31 cellular contexts compared by ENCODE assay signal in genomic region chr19:16915135-16915534, GRCh38. TPM values are rescaled to one million over a fixed set of nuclear protein-coding genes. Genes with fewer than 3 reads are reported as not detected.
"Had no signal": no experiment of that assay in that cellular context is flagged by ENCODE, and none has a peak within 500 bp of the region (broad histone marks: within the 10 kb centered on the region; RNA-seq: fewer than 3 reads in every experiment).

No MANE protein-coding gene starts in this region.

- H3K4me3 ChIP-seq: MG63, SJCRH30, SK-N-MC had no signal

- H3K36me3 ChIP-seq: MG63, SJCRH30 had no signal

- ATAC-seq: activated CD4-positive, alpha-beta T cell treated with anti-CD3 and anti-CD28 coated beads for 36 hours; activated CD4-positive, CD25-positive, alpha-beta regulatory T cell treated with anti-CD3 and anti-CD28 coated beads, Interleukin-2, amount 50 U/mL, for 24 hours; activated CD8-positive, alpha-beta T cell treated with anti-CD3 and anti-CD28 coated beads, Interleukin-2, amount 10 ng/mL, durations not matched to agents 7 days and 5 days; activated naive CD8-positive, alpha-beta T cell treated with anti-CD3 and anti-CD28 coated beads, Interleukin-2, amount 50 U/mL, for 24 hours had no signal

- H3K27ac Mint-ChIP-seq: activated CD4-positive, alpha-beta T cell treated with anti-CD3 and anti-CD28 coated beads for 36 hours; activated CD8-positive, alpha-beta T cell treated with anti-CD3 and anti-CD28 coated beads, Interleukin-2, amount 10 ng/mL, durations not matched to agents 7 days and 5 days; activated naive CD4-positive, alpha-beta T cell treated with anti-CD3 and anti-CD28 coated beads, Interleukin-2, amount 10 ng/mL, durations not matched to agents 7 days and 5 days; activated naive CD8-positive, alpha-beta T cell; activated naive CD8-positive, alpha-beta T cell treated with anti-CD3 and anti-CD28 coated beads, Interleukin-2, amount 50 U/mL, for 24 hours; activated T-cell treated with anti-CD3 and anti-CD28 coated beads, Interleukin-2, amount 50 U/mL, for 24 hours; activated T-helper 2 cell treated with anti-CD3 and anti-CD28 coated beads, Interferon-gamma antibody, Interleukin-2, Interleukin-4, amounts not matched to agents 10 μg/mL and 5 μg/mL and 100 μg/mL, durations not matched to agents 14 hours and 24 hours and 36 hours; brain had no signal

- DNase-seq: activated CD4-positive, alpha-beta T cell treated with anti-CD3 and anti-CD28 coated beads for 36 hours; activated CD4-positive, alpha-beta T cell treated with anti-CD3 and anti-CD28 coated beads, Interleukin-2, amount 10 ng/mL, durations not matched to agents 7 days and 5 days; activated CD4-positive, alpha-beta T cell treated with anti-CD3 and anti-CD28 coated beads, Interleukin-2, amount 50 U/mL, for 48 hours; activated CD8-positive, alpha-beta T cell treated with anti-CD3 and anti-CD28 coated beads, Interleukin-2, amount 10 ng/mL, durations not matched to agents 7 days and 5 days; activated naive CD4-positive, alpha-beta T cell treated with anti-CD3 and anti-CD28 coated beads, Interleukin-2, amount 10 ng/mL, durations not matched to agents 7 days and 5 days; activated naive CD8-positive, alpha-beta T cell treated with anti-CD3 and anti-CD28 coated beads, Interleukin-2, amount 50 U/mL, for 24 hours; activated T-cell treated with anti-CD3 and anti-CD28 coated beads, Interleukin-2, amount 50 U/mL, for 24 hours; anterior cingulate cortex; caudate nucleus; cerebellar nuclear complex; Kasumi-1; MG63; MV-4-11; NCI-H1092; NCI-H1436 treated with DMSO at 0.1 percent for 48 hours; NCI-H1694 treated with DMSO at 0.1 percent for 48 hours; NCI-H2029 treated with DMSO at 0.1 percent for 48 hours; NCI-H2107; NCI-H2171; NCI-H510A; NCI-H526; NCI-H748 treated with DMSO at 0.1 percent for 48 hours; OCI-M1; Right ventricle myocardium superior; SJCRH30 had no signal

- H3K4me1 ChIP-seq: SJCRH30 had no signal

- H3K27me3 Mint-ChIP-seq: activated CD4-positive, alpha-beta T cell treated with anti-CD3 and anti-CD28 coated beads, Interleukin-2, amount 10 ng/mL, durations not matched to agents 7 days and 5 days; activated naive CD8-positive, alpha-beta T cell had no signal

- H3K27ac ChIP-seq: SJCRH30, SK-N-MC had no signal

- H3K4me3 Mint-ChIP-seq: activated CD4-positive, alpha-beta T cell treated with anti-CD3 and anti-CD28 coated beads for 36 hours; activated CD4-positive, alpha-beta T cell treated with anti-CD3 and anti-CD28 coated beads, Interleukin-2, amount 10 ng/mL, durations not matched to agents 7 days and 5 days; activated CD8-positive, alpha-beta T cell treated with anti-CD3 and anti-CD28 coated beads, Interleukin-2, amount 10 ng/mL, durations not matched to agents 7 days and 5 days; activated naive CD4-positive, alpha-beta T cell treated with anti-CD3 and anti-CD28 coated beads, Interleukin-2, amount 10 ng/mL, durations not matched to agents 7 days and 5 days; activated naive CD8-positive, alpha-beta T cell; activated naive CD8-positive, alpha-beta T cell treated with anti-CD3 and anti-CD28 coated beads, Interleukin-2, amount 50 U/mL, for 24 hours; activated T-cell treated with anti-CD3 and anti-CD28 coated beads, Interleukin-2, amount 50 U/mL, for 24 hours; brain had no signal

- H3K4me1 Mint-ChIP-seq: activated CD4-positive, alpha-beta T cell treated with anti-CD3 and anti-CD28 coated beads for 36 hours; activated CD4-positive, alpha-beta T cell treated with anti-CD3 and anti-CD28 coated beads, Interleukin-2, amount 10 ng/mL, durations not matched to agents 7 days and 5 days; activated naive CD4-positive, alpha-beta T cell treated with anti-CD3 and anti-CD28 coated beads, Interleukin-2, amount 10 ng/mL, durations not matched to agents 7 days and 5 days; activated naive CD8-positive, alpha-beta T cell treated with anti-CD3 and anti-CD28 coated beads, Interleukin-2, amount 50 U/mL, for 24 hours; brain had no signal

RNA-seq across cellular contexts. Expression of gene F2RL3, which starts 26.3 kb away (rescaled TPM):
- total RNA-seq: activated CD4-positive, alpha-beta T cell treated with anti-CD3 and anti-CD28 coated beads for 36 hours; activated T-helper 2 cell treated with anti-CD3 and anti-CD28 coated beads, Interferon-gamma antibody, Interleukin-2, Interleukin-4, amounts not matched to agents 10 μg/mL and 5 μg/mL and 100 μg/mL, durations not matched to agents 14 hours and 24 hours and 36 hours; bronchial epithelial cell had no signal
